In the genomic region with DNA sequence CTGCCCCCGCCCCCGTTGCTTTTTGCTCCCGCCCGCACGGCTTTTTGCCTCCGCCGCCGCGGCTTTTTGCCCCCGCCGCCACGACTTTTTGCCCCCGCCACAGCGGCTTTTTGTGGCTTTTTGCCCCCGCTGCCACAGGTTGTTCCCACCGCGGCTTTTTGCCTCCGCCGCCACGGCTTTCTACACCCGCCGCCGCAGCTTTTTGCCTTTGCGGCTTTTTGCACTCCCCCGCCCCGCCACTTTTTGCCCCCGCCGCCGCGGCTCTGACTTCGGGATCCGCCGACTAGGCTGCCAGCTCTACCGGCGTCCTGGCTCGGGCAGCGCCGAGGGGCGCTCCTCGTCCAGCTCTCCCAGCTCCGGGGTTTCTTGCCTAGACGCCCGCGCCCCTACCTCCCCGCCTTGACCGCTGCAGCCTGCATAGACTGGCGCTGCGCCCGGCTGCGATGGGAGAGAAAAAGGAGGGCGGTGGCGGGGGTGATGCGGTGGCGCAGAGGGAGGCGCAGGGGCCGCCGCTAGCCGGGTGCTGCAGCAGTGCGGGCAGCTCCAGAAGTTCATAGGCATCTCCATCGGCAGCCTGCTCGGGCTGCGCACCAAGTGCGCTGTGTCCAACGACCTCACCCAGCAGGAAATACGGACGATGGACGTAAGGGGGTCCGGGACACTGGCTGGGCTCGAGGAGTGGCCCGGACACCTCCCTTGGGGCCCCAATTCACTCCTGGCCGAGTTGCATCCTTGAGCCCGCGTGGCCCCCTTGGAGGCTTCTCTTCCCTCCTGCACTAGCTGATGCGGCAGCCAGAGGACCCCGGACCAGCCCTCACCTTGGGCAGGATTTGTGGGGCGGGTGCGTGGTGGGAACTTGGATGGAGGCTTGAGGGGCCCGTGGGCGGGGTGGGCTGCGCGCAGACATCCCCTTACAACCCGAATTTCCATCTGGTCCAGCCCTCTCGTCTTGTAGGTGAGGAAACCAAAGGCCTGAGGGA, we compare ENCODE assay signal across 6 cellular contexts.
DNase-seq lines count a peak whose midpoint lies in the region; ATAC-seq, FAIRE-seq and TF ChIP-seq lines count a peak whose summit lies in the region.
"Not testable (repeated sequence)": the region's sequence is repeated elsewhere in the genome, so short reads cannot be mapped to it uniquely, and the experiment has no call there.

No MANE protein-coding gene starts in this region.

- not testable (repeated sequence) for H3K9me1 ChIP-seq in K562 (ENCODE audit: control insufficient read depth, insufficient read depth, low read length)

- not testable (repeated sequence) for TF ChIP-seq POLR2A in K562 (conservative IDR thresholded peaks at IDR 0.05); testis (IDR thresholded peaks at IDR 0.05)

- H3K4me2 ChIP-seq in K562 (ENCODE audit: insufficient read depth, low read length), result not testable (repeated sequence)

- H3K9ac ChIP-seq in K562 (ENCODE audit: insufficient read depth in 1 of 2, low read depth in 2 of 2, low read length in 2 of 2); kidney (ENCODE audit: low read length in 2 of 2): not testable (repeated sequence)

- H3K79me2 ChIP-seq in K562 (ENCODE audit: control insufficient read depth, insufficient read depth, low read length), result not testable (repeated sequence)

- not testable (repeated sequence) for H3K27me3 ChIP-seq in K562 (ENCODE audit: control insufficient read depth in 2 of 2, insufficient read depth in 2 of 2, low read length in 2 of 2); testis

- peak overlapping the region; percentile 13; the same call in 1 of the 2 replicates for H3K4me3 ChIP-seq in K562
- not testable (repeated sequence) for H3K4me3 ChIP-seq in kidney (ENCODE audit: low read length in 2 of 2)
- H3K4me3 ChIP-seq in testis, result peak overlapping the region; percentile 17 to 24

- in situ Hi-C loops in K562 (cut with MboI), result not testable (repeated sequence)

- H3K9me3 ChIP-seq in K562 (replicated peaks; ENCODE audit: control insufficient read depth, insufficient read depth, low read depth, low read length); kidney (ENCODE audit: control insufficient read depth in 1 of 2, low read length in 2 of 2); testis: not testable (repeated sequence)

- 4% methylated on average over 16 of the region's 83 CpGs for WGBS in K562 (ENCODE audit: insufficient coverage, low coverage, missing lambda C conversion rate)
- 42% methylated on average over 38 to 83 of the region's 83 CpGs for WGBS in testis, 2 donors

- intact Hi-C loops in K562 (cut with micrococcal nuclease); kidney (cut with DNase I); testis (cut with DNase I; ENCODE audit: low total_unique reads): not testable (repeated sequence)

- TF ChIP-seq EP300 in K562 (IDR thresholded peaks at IDR 0.05; ENCODE audit: low read length), result not testable (repeated sequence)

- TF ChIP-seq CTCF in GM20000 (IDR thresholded peaks at IDR 0.05; ENCODE audit: extremely low read depth, missing control alignments); K562 (IDR thresholded peaks at IDR 0.05 in 2 of 3, conservative IDR thresholded peaks at IDR 0.05 in 1 of 3; ENCODE audit: insufficient read depth in 2 of 3, low read depth in 1 of 3, low read length in 3 of 3); kidney (IDR thresholded peaks at IDR 0.05; ENCODE audit: borderline replicate concordance, extremely low read depth, insufficient read depth); testis (IDR thresholded peaks at IDR 0.05): not testable (repeated sequence)

- POLR2A ChIA-PET in K562 (lab: Yijun Ruan, JAX), result not testable (repeated sequence)

- ATAC-seq in K562, result not testable (repeated sequence)

- H3K36me3 ChIP-seq in K562 (ENCODE audit: control insufficient read depth, insufficient read depth, low read length); kidney (ENCODE audit: control insufficient read depth in 1 of 2, insufficient read depth in 2 of 2, low read length in 2 of 2); testis (ENCODE audit: low read depth, missing control alignments): not testable (repeated sequence)

- not testable (repeated sequence) for H3K27ac ChIP-seq in K562 (ENCODE audit: extremely low read depth, low read depth, low read length); kidney (ENCODE audit: low read depth in 2 of 2, low read length in 2 of 2); testis

- peaks cover 0 to 10% of the 10 kb centered on the region in 2 experiments; a peak in 2 of 5 replicates for H3K4me1 ChIP-seq in K562 (replicated peaks in 1 of 2; ENCODE audit: control insufficient read depth in 2 of 2, insufficient read depth in 2 of 2, low read length in 2 of 2)
- not testable (repeated sequence) for H3K4me1 ChIP-seq in kidney (ENCODE audit: control insufficient read depth in 1 of 2, insufficient read depth in 1 of 2, low read depth in 1 of 2, low read length in 2 of 2); testis

- H4K20me1 ChIP-seq in K562 (replicated peaks; ENCODE audit: control insufficient read depth, insufficient read depth, low read length), result not testable (repeated sequence)

- DNase-seq in ELF-1 (ENCODE audit: low read depth, low spot score) (peak; percentile 1), GM20000 (ENCODE audit: low spot score) (peak; percentile 1), NCI-H748 (lab: John Stamatoyannopoulos, UW; ENCODE audit: unreplicated experiment) (peak; percentile 18), K562 (ENCODE audit: extremely low read depth in 1 of 4, low spot score in 3 of 4) (peak in 1 of 4 experiments; percentile 4), kidney (peak; percentile 45)
- DNase-seq in testis, result not testable (repeated sequence)

- H2AFZ ChIP-seq in K562 (ENCODE audit: low read depth, low read length), result not testable (repeated sequence)

- CTCF ChIA-PET in K562 (lab: Yijun Ruan, JAX; ENCODE audit: low intra/inter-chr PET ratio), result not testable (repeated sequence)

- not testable (repeated sequence) for TF ChIP-seq RAD21 in K562 (CRISPR knock-in tag; conservative IDR thresholded peaks at IDR 0.05 in 1 of 2, IDR thresholded peaks at IDR 0.05 in 1 of 2)

- not testable (repeated sequence) for FAIRE-seq in K562 (lab: Jason Lieb, UNC); kidney (lab: Jason Lieb, UNC)

- BruUV-seq in K562 (replicated peaks; lab: Mats Ljungman, UMichigan), result not testable (repeated sequence)
